1 cellular context compared by ENCODE assay signal in genomic region chr12:101928556-101928955, GRCh38.
TF ChIP-seq lines count a peak whose summit lies in the region.

No MANE protein-coding gene starts in this region.

TF ChIP-seq in GM12878, 131 proteins besides CTCF, POLR2A, EP300 and RAD21 (continued from another document):
- TF ChIP-seq ATF2 (IDR thresholded peaks at IDR 0.05; ENCODE audit: low read length) (no peak), RUNX3 (IDR thresholded peaks at IDR 0.05; ENCODE audit: low read length) (peak; percentile 46)
